In genomic region chr1:218499021-218499691, GRCh38 we compare ENCODE assay signal across 9 cellular contexts.
DNase-seq lines count a peak whose midpoint lies in the region; ATAC-seq and TF ChIP-seq lines count a peak whose summit lies in the region.
"Had no signal": no experiment of that assay in that cellular context is flagged by ENCODE, and none has a peak within 500 bp of the region (broad histone marks: within the 10 kb centered on the region; RNA-seq: fewer than 3 reads in every experiment).

No MANE protein-coding gene starts in this region.

- no peak for ATAC-seq in activated naive CD8-positive, alpha-beta T cell treated with anti-CD3 and anti-CD28 coated beads, Interleukin-2, amount 50 U/mL, for 24 hours
- ATAC-seq in HG03521 (IDR thresholded peaks at IDR 0.05; ENCODE audit: unreplicated experiment) (no peak), HG03378 (IDR thresholded peaks at IDR 0.05; ENCODE audit: unreplicated experiment) (no peak)

- no peak for DNase-seq in activated naive CD8-positive, alpha-beta T cell treated with anti-CD3 and anti-CD28 coated beads for 36 hours
- no peak for DNase-seq in activated naive CD8-positive, alpha-beta T cell treated with anti-CD3 and anti-CD28 coated beads, Interleukin-2, amount 50 U/mL, for 24 hours
- DNase-seq in cardiac fibroblast (ENCODE audit: low read depth in 2 of 2) (peak; percentile 62 to 88), medulla oblongata (ENCODE audit: extremely low spot score) (peak; percentile 21), NCI-H82 (lab: John Stamatoyannopoulos, UW) (no peak)
- no peak for DNase-seq in stimulated activated naive CD4-positive, alpha-beta T cell (lab: John Stamatoyannopoulos, UW)

- no peaks in the 10 kb centered on the region for H3K9me3 Mint-ChIP-seq in activated naive CD8-positive, alpha-beta T cell treated with anti-CD3 and anti-CD28 coated beads for 36 hours
- no peaks in the 10 kb centered on the region for H3K9me3 Mint-ChIP-seq in activated naive CD8-positive, alpha-beta T cell treated with anti-CD3 and anti-CD28 coated beads, Interleukin-2, amount 50 U/mL, for 24 hours

- peaks cover 7% of the 10 kb centered on the region for H3K4me1 Mint-ChIP-seq in activated naive CD8-positive, alpha-beta T cell treated with anti-CD3 and anti-CD28 coated beads for 36 hours
- peaks cover 4% of the 10 kb centered on the region for H3K4me1 Mint-ChIP-seq in activated naive CD8-positive, alpha-beta T cell treated with anti-CD3 and anti-CD28 coated beads, Interleukin-2, amount 50 U/mL, for 24 hours

- peak overlapping the region in 1 of 2 donors; percentile 49 for H3K4me3 ChIP-seq in cardiac fibroblast (replicated peaks in 1 of 2; ENCODE audit: low read depth in 2 of 2, low read length in 2 of 2)
- H3K4me3 ChIP-seq: BLaER1 had no signal

- H3K36me3 Mint-ChIP-seq in activated naive CD8-positive, alpha-beta T cell treated with anti-CD3 and anti-CD28 coated beads for 36 hours, result no peaks in the 10 kb centered on the region
- H3K36me3 Mint-ChIP-seq in activated naive CD8-positive, alpha-beta T cell treated with anti-CD3 and anti-CD28 coated beads, Interleukin-2, amount 50 U/mL, for 24 hours (ENCODE audit: low read depth), result no peaks in the 10 kb centered on the region

- TF ChIP-seq CTCF in cardiac fibroblast (IDR thresholded peaks at IDR 0.05; ENCODE audit: low read depth, low read length), result no peak

- H3K27ac Mint-ChIP-seq in activated naive CD8-positive, alpha-beta T cell treated with anti-CD3 and anti-CD28 coated beads for 36 hours, result no peak overlapping the region
- no peak overlapping the region for H3K27ac Mint-ChIP-seq in activated naive CD8-positive, alpha-beta T cell treated with anti-CD3 and anti-CD28 coated beads, Interleukin-2, amount 50 U/mL, for 24 hours

- peak overlapping the region; percentile 26 for H3K4me3 Mint-ChIP-seq in activated naive CD8-positive, alpha-beta T cell treated with anti-CD3 and anti-CD28 coated beads for 36 hours
- H3K4me3 Mint-ChIP-seq in activated naive CD8-positive, alpha-beta T cell treated with anti-CD3 and anti-CD28 coated beads, Interleukin-2, amount 50 U/mL, for 24 hours, result no peak overlapping the region

- H3K27me3 Mint-ChIP-seq in activated naive CD8-positive, alpha-beta T cell treated with anti-CD3 and anti-CD28 coated beads for 36 hours, result peaks cover 20% of the 10 kb centered on the region
- H3K27me3 Mint-ChIP-seq in activated naive CD8-positive, alpha-beta T cell treated with anti-CD3 and anti-CD28 coated beads, Interleukin-2, amount 50 U/mL, for 24 hours, result peaks cover 7% of the 10 kb centered on the region

Comparison
In these comparisons a context has a peak if more than half of its experiments do, and no peak if none do; other contexts are left out.
1. DNase-seq: peak in cardiac fibroblast (2 of 2) and medulla oblongata (single experiment); none in activated naive CD8-positive, alpha-beta T cell treated with anti-CD3 and anti-CD28 coated beads for 36 hours (single experiment), activated naive CD8-positive, alpha-beta T cell treated with anti-CD3 and anti-CD28 coated beads, Interleukin-2, amount 50 U/mL, for 24 hours (single experiment), NCI-H82 (single experiment) and stimulated activated naive CD4-positive, alpha-beta T cell (0 of 6).